22 cellular contexts compared by ENCODE assay signal in genomic region chr16:10326647-10327046, GRCh38. TPM values are rescaled to one million over a fixed set of nuclear protein-coding genes. Genes with fewer than 3 reads are reported as not detected.
A peak's percentile ranks its signal among the peaks of the same experiment; 100 is the strongest.
DNase-seq lines count a peak whose midpoint lies in the region; ATAC-seq, FAIRE-seq and TF ChIP-seq lines count a peak whose summit lies in the region.
"Had no signal": no experiment of that assay in that cellular context is flagged by ENCODE, and none has a peak within 500 bp of the region (broad histone marks: within the 10 kb centered on the region; RNA-seq: fewer than 3 reads in every experiment).

No MANE protein-coding gene starts in this region.

- CTCF ChIA-PET in K562 (lab: Yijun Ruan, JAX; ENCODE audit: low intra/inter-chr PET ratio): no interaction called here

- H3K36me3 ChIP-seq in left ventricle myocardium inferior (no peaks in the 10 kb centered on the region), K562 (ENCODE audit: control insufficient read depth, insufficient read depth, low read length) (no peaks in the 10 kb centered on the region)
- H3K36me3 ChIP-seq: BLaER1 had no signal

- POLR2A ChIA-PET in K562 (lab: Yijun Ruan, JAX): interaction anchor here (0.6 to 1.1 kb wide), 2 partner anchors 12 to 126 kb away, joined by 3 to 5 read pairs; no protein-coding TSS in a partner anchor

- in situ Hi-C loops in K562 (cut with MboI): no loop called here

- ATAC-seq in Right ventricle myocardium superior (ENCODE audit: poor library complexity) (no peak), K562 (no peak), HG03108 (IDR thresholded peaks at IDR 0.05; ENCODE audit: unreplicated experiment) (no peak)
- ATAC-seq: CD8-positive, alpha-beta T cell had no signal

- no peak overlapping the region for H3K4me2 ChIP-seq in K562 (ENCODE audit: insufficient read depth, low read length)
- H3K4me2 ChIP-seq: BLaER1 had no signal

- H3K9me3 ChIP-seq in left ventricle myocardium inferior (replicated peaks): no peaks in the 10 kb centered on the region
- H3K9me3 ChIP-seq in K562 (replicated peaks; ENCODE audit: control insufficient read depth, insufficient read depth, low read depth, low read length): peaks cover 1% of the 10 kb centered on the region; the same call in 1 of the 2 replicates
- H3K9me3 ChIP-seq: BLaER1 had no signal

- BruUV-seq in K562 (replicated peaks; lab: Mats Ljungman, UMichigan): no TSS peak

- H3K4me3 ChIP-seq in left ventricle myocardium inferior (no peak overlapping the region), K562 (no peak overlapping the region)
- H3K4me3 ChIP-seq: BLaER1 had no signal

- TF ChIP-seq EP300 in K562 (IDR thresholded peaks at IDR 0.05; ENCODE audit: low read length): no peak

- intact Hi-C loops in left ventricle myocardium inferior (cut with micrococcal nuclease) (no loop called here), Right ventricle myocardium superior (cut with DNase I) (no loop called here), K562 (cut with micrococcal nuclease) (loop anchor here (5.0 kb wide), 1 partner anchor 36 kb away; no protein-coding TSS in a partner anchor), posterior vena cava (cut with DNase I) (no loop called here)

- H2AFZ ChIP-seq in K562 (ENCODE audit: low read depth, low read length): peak overlapping the region; percentile 69; the same call in 1 of the 2 replicates

- no peak for TF ChIP-seq POLR2A in K562 (conservative IDR thresholded peaks at IDR 0.05)

- no peaks in the 10 kb centered on the region for H3K9me1 ChIP-seq in K562 (ENCODE audit: control insufficient read depth, insufficient read depth, low read length)

- 90% methylated on average over 5 of the region's 5 CpGs for WGBS in K562 (ENCODE audit: insufficient coverage, low coverage, missing lambda C conversion rate)

- H3K9ac ChIP-seq in K562 (ENCODE audit: insufficient read depth in 1 of 2, low read depth in 2 of 2, low read length in 2 of 2): no peak overlapping the region
- H3K9ac ChIP-seq: BLaER1 had no signal

- TF ChIP-seq RAD21 in K562 (CRISPR knock-in tag; conservative IDR thresholded peaks at IDR 0.05 in 1 of 2, IDR thresholded peaks at IDR 0.05 in 1 of 2): no peak

- no peak for TF ChIP-seq CTCF in left ventricle myocardium inferior (IDR thresholded peaks at IDR 0.05; ENCODE audit: borderline replicate concordance)
- no peak for TF ChIP-seq CTCF in K562 (IDR thresholded peaks at IDR 0.05 in 2 of 3, conservative IDR thresholded peaks at IDR 0.05 in 1 of 3; ENCODE audit: insufficient read depth in 2 of 3, low read depth in 1 of 3, low read length in 3 of 3)

- no peaks in the 10 kb centered on the region; the same call in 2 of the 3 replicates for H3K79me2 ChIP-seq in K562 (ENCODE audit: control insufficient read depth, insufficient read depth, low read length)

- peaks cover 23% of the 10 kb centered on the region for H3K4me1 ChIP-seq in left ventricle myocardium inferior
- H3K4me1 ChIP-seq in K562 (replicated peaks in 1 of 2; ENCODE audit: control insufficient read depth in 2 of 2, insufficient read depth in 2 of 2, low read length in 2 of 2): peaks cover 18 to 32% of the 10 kb centered on the region in 2 experiments; a peak in 4 of 5 replicates

- peak overlapping the region; percentile 66 for H3K27ac ChIP-seq in left ventricle myocardium inferior (replicated peaks)
- peak overlapping the region; percentile 70; the same call in 1 of the 3 replicates for H3K27ac ChIP-seq in K562 (ENCODE audit: extremely low read depth, low read depth, low read length)
- H3K27ac ChIP-seq: 22Rv1, BLaER1, C4-2B had no signal

- no peaks in the 10 kb centered on the region for H3K27me3 ChIP-seq in left ventricle myocardium inferior (ENCODE audit: low read depth)
- no peaks in the 10 kb centered on the region for H3K27me3 ChIP-seq in K562 (ENCODE audit: control insufficient read depth in 2 of 2, insufficient read depth in 2 of 2, low read length in 2 of 2)
- H3K27me3 ChIP-seq: BLaER1 had no signal

- no peaks in the 10 kb centered on the region for H4K20me1 ChIP-seq in K562 (replicated peaks; ENCODE audit: control insufficient read depth, insufficient read depth, low read length)
- H4K20me1 ChIP-seq: BLaER1 had no signal

- DNase-seq in left ventricle myocardium inferior (no peak), Right ventricle myocardium superior (no peak), K562 (ENCODE audit: extremely low read depth in 1 of 4, low spot score in 3 of 4) (no peak), posterior vena cava (ENCODE audit: low spot score) (peak; percentile 0), NCI-H2196 (lab: John Stamatoyannopoulos, UW; ENCODE audit: unreplicated experiment) (no peak), DMS153 treated with DMSO at 0.1 percent for 48 hours (lab: John Stamatoyannopoulos, UW; ENCODE audit: unreplicated experiment) (no peak)
- DNase-seq: Caco-2; CD4-positive, CD25-positive, alpha-beta regulatory T cell; CD8-positive, alpha-beta T cell; DMS 273 treated with DMSO at 0.1 percent for 48 hours; DND-41; H7; HCEC 1CT had no signal

- FAIRE-seq in K562 (lab: Jason Lieb, UNC): no peak
- FAIRE-seq: A204.1, D721Med, G401.6, GM12892, H1 had no signal

TF ChIP-seq in K562, 482 proteins besides CTCF, POLR2A, EP300 and RAD21 (continues in another document):
- TF ChIP-seq STAT5A (IDR thresholded peaks at IDR 0.05; ENCODE audit: borderline replicate concordance, low read length): no peak
- TF ChIP-seq ZNF583 (CRISPR knock-in tag; IDR thresholded peaks at IDR 0.05): 0 out of 2 replicates have a peak, but pooled peaks have one; percentile 85
- TF ChIP-seq PTTG1 (tag; IDR thresholded peaks at IDR 0.05; ENCODE audit: low read depth): peak; percentile 63; the same call in 1 of the 2 replicates
- no peak for TF ChIP-seq KDM2B (CRISPR knock-in tag; IDR thresholded peaks at IDR 0.05)
- no peak for TF ChIP-seq NR2C1 (IDR thresholded peaks at IDR 0.05)
- peak; percentile 30; the same call in 1 of the 2 replicates for TF ChIP-seq NR2C1 (tag; IDR thresholded peaks at IDR 0.05)
- no peak for TF ChIP-seq HES1 (IDR thresholded peaks at IDR 0.05; ENCODE audit: low read depth)
- 0 out of 2 replicates have a peak, but pooled peaks have one; percentile 43 for TF ChIP-seq TAF7 (tag; IDR thresholded peaks at IDR 0.05)
- TF ChIP-seq ZNF311 (CRISPR knock-in tag; IDR thresholded peaks at IDR 0.05): peak; percentile 86
- TF ChIP-seq PTRF (tag; IDR thresholded peaks at IDR 0.05): 0 out of 2 replicates have a peak, but pooled peaks have one; percentile 41
- TF ChIP-seq TEAD1 (CRISPR knock-in tag; IDR thresholded peaks at IDR 0.05): no peak
- peak; percentile 55 for TF ChIP-seq CXXC5 (CRISPR knock-in tag; IDR thresholded peaks at IDR 0.05)
- peak; percentile 96 for TF ChIP-seq DMBX1 (CRISPR knock-in tag; IDR thresholded peaks at IDR 0.05; ENCODE audit: borderline replicate concordance)
- peak; percentile 70; the same call in 1 of the 2 replicates for TF ChIP-seq DDX20 (tag; IDR thresholded peaks at IDR 0.05; ENCODE audit: low read depth)
- TF ChIP-seq ZNF584 (CRISPR knock-in tag; IDR thresholded peaks at IDR 0.05; ENCODE audit: low read depth): no peak
- peak; percentile 59; the same call in 1 of the 2 replicates for TF ChIP-seq IRF9 (tag; IDR thresholded peaks at IDR 0.05)
- peak; percentile 12; the same call in 1 of the 2 replicates for TF ChIP-seq GTF2A2 (tag; IDR thresholded peaks at IDR 0.05)

RNA-seq across cellular contexts. Expression of gene ATF7IP2, which starts 59.2 kb away (rescaled TPM):
- 53.6 TPM for total RNA-seq in left ventricle myocardium inferior
- 35.5 TPM for total RNA-seq in Right ventricle myocardium superior
- 246 and 608 TPM in 2 replicates for total RNA-seq in K562 (2011; cell fraction: chromatin; rRNA removed; ENCODE audit: low replicate concordance)
- total RNA-seq in K562 (2011; cell fraction: nucleolus; rRNA removed): 106 and 143 TPM in 2 replicates
- 321 and 392 TPM in 2 replicates for total RNA-seq in K562 (2011; cell fraction: nucleoplasm; rRNA removed)
- 107 and 134 TPM in 2 replicates for total RNA-seq in K562 (2014; rRNA removed)
- total RNA-seq in K562 (2014; rRNA removed; fragmentation: Illumina TruSeq; extraction: Trizol): 196 and 231 TPM in 2 replicates
- total RNA-seq in K562 (2015; rRNA removed; fragmentation: Illumina TruSeq; extraction: Trizol): 156 and 162 TPM in 2 replicates
- total RNA-seq in K562 (2021): 131 and 138 TPM in 2 replicates
- 152 and 185 TPM in 2 replicates for polyA plus RNA-seq in K562 (2011; rRNA removed)
- 52.5 and 114 TPM in 2 replicates for polyA plus RNA-seq in K562 (2011; cell fraction: cytosol; rRNA removed)
- 181 and 232 TPM in 2 replicates for polyA plus RNA-seq in K562 (2011; cell fraction: nucleus; rRNA removed)
- polyA plus RNA-seq in K562 (2012): 165 and 294 TPM in 2 replicates
- polyA plus RNA-seq in K562 (2014; fragmentation: Illumina TruSeq; extraction: Trizol): 214 and 273 TPM in 2 replicates
- 100 to 1,000 TPM; 352 to 511 TPM for polyA plus RNA-seq in K562 (2014; fragmentation: Nextera tagmentation; extraction: Ambion mirVana)
- 449 and 515 TPM in 2 replicates for polyA plus RNA-seq in K562 (2014; rRNA removed)
- 177 and 221 TPM in 2 replicates for polyA minus RNA-seq in K562 (2011; rRNA and poly(A)+ RNA removed)
- polyA minus RNA-seq in K562 (2011; cell fraction: cytosol; rRNA and poly(A)+ RNA removed): 16.4 and 17.5 TPM in 2 replicates
- polyA minus RNA-seq in K562 (2011; cell fraction: nucleus; rRNA and poly(A)+ RNA removed): 56.8 and 112 TPM in 2 replicates
- total RNA-seq in posterior vena cava: 1 to 10 TPM; 4.9 to 8.8 TPM
